18 cellular contexts compared by ENCODE assay signal in genomic region chr1:168585191-168585590, GRCh38. TPM values are rescaled to one million over a fixed set of nuclear protein-coding genes. Genes with fewer than 3 reads are reported as not detected.
DNase-seq lines count a peak whose midpoint lies in the region; ATAC-seq, FAIRE-seq and TF ChIP-seq lines count a peak whose summit lies in the region.
"Had no signal": no experiment of that assay in that cellular context is flagged by ENCODE, and none has a peak within 500 bp of the region (broad histone marks: within the 10 kb centered on the region; RNA-seq: fewer than 3 reads in every experiment).

No MANE protein-coding gene starts in this region.

- ATAC-seq in Right ventricle myocardium superior (ENCODE audit: poor library complexity) (peak; percentile 64), HG03442 (IDR thresholded peaks at IDR 0.05; ENCODE audit: unreplicated experiment) (no peak)
- ATAC-seq: Panc1 had no signal

- TF ChIP-seq CTCF in foreskin fibroblast (IDR thresholded peaks at IDR 0.05; ENCODE audit: low read depth, low read length) (no peak), uterus (IDR thresholded peaks at IDR 0.05) (no peak)

- no peak for DNase-seq in Right ventricle myocardium superior
- DNase-seq in cardiac septum (ENCODE audit: low spot score) = no peak
- peak; percentile 58 for DNase-seq in adipocyte (ENCODE audit: low read depth)
- DNase-seq in foreskin fibroblast = peak; percentile 30 to 70
- DNase-seq in uterus = peak in 1 of 2 donors; percentile 39
- no peak for DNase-seq in OCI-M2 (lab: John Stamatoyannopoulos, UW; ENCODE audit: unreplicated experiment)
- no peak for DNase-seq in frontal cortex (ENCODE audit: low spot score in 2 of 2)
- DNase-seq: activated naive CD4-positive, alpha-beta T cell treated with anti-CD3 and anti-CD28 coated beads, Interleukin-2, amount 10 ng/mL, durations not matched to agents 7 days and 5 days; left cardiac atrium; NCI-H2227 treated with DMSO at 0.1 percent for 48 hours; nephron progenitor cell had no signal

- H3K9me3 ChIP-seq in adipocyte (ENCODE audit: control insufficient read depth, low read length) (no peaks in the 10 kb centered on the region), uterus (no peaks in the 10 kb centered on the region)

- H3K27ac ChIP-seq in uterus = peak overlapping the region; percentile 65 to 82

- H3K27me3 ChIP-seq in adipocyte (replicated peaks; ENCODE audit: control insufficient read depth, insufficient read depth, low read length) (no peaks in the 10 kb centered on the region), uterus (no peaks in the 10 kb centered on the region)

- FAIRE-seq in frontal cortex (lab: Jason Lieb, UNC) = no peak
- FAIRE-seq: GM19239, TTC549 had no signal

- intact Hi-C loops in Right ventricle myocardium superior (cut with DNase I) (no loop called here), cardiac septum (cut with DNase I) (no loop called here), uterus (cut with DNase I; ENCODE audit: low total_unique reads) (no loop called here)

- H3K36me3 ChIP-seq in adipocyte (ENCODE audit: control insufficient read depth, insufficient read depth, low read length, severe bottlenecking) = no peaks in the 10 kb centered on the region
- no peaks in the 10 kb centered on the region for H3K36me3 ChIP-seq in uterus

- H3K4me1 ChIP-seq in adipocyte (ENCODE audit: control insufficient read depth, insufficient read depth, low read length) (peaks cover 20% of the 10 kb centered on the region), uterus (no peaks in the 10 kb centered on the region)

- no peak for TF ChIP-seq POLR2A in uterus (IDR thresholded peaks at IDR 0.05)

- H3K9ac ChIP-seq in adipocyte (ENCODE audit: low read length) = no peak overlapping the region

- H3K4me3 ChIP-seq in adipocyte (ENCODE audit: low read length) = no peak overlapping the region
- no peak overlapping the region for H3K4me3 ChIP-seq in foreskin fibroblast (ENCODE audit: low read depth in 1 of 2, low read length in 2 of 2)
- H3K4me3 ChIP-seq in uterus = no peak overlapping the region

RNA-seq across cellular contexts. Expression of gene XCL1, which starts 8.8 kb away (rescaled TPM):
- total RNA-seq in Right ventricle myocardium superior = 0.48 TPM
- 0.16 TPM for total RNA-seq in cardiac septum
- under 1 TPM in 2 of 4 donors, not detected in 2; 0.55 to 0.58 TPM for total RNA-seq in uterus
- total RNA-seq in frontal cortex = not detected
- total RNA-seq: dermis microvascular lymphatic vessel endothelial cell, glomerular endothelial cell, skeletal muscle tissue had no signal

RNA-seq across cellular contexts. Expression of gene XCL2, which starts 41.4 kb away (rescaled TPM):
- total RNA-seq in Right ventricle myocardium superior (not detected), cardiac septum (not detected), uterus (not detected), frontal cortex (not detected)
- total RNA-seq: dermis microvascular lymphatic vessel endothelial cell, glomerular endothelial cell, skeletal muscle tissue had no signal

Comparison
In these comparisons a context has a peak if more than half of its experiments do, and no peak if none do; other contexts are left out.
1. DNase-seq: peak in adipocyte (single experiment) and foreskin fibroblast (2 of 2); none in Right ventricle myocardium superior (single experiment), cardiac septum (single experiment), OCI-M2 (single experiment) and frontal cortex (0 of 2).